2 cellular contexts compared by ENCODE assay signal in the genomic region with DNA sequence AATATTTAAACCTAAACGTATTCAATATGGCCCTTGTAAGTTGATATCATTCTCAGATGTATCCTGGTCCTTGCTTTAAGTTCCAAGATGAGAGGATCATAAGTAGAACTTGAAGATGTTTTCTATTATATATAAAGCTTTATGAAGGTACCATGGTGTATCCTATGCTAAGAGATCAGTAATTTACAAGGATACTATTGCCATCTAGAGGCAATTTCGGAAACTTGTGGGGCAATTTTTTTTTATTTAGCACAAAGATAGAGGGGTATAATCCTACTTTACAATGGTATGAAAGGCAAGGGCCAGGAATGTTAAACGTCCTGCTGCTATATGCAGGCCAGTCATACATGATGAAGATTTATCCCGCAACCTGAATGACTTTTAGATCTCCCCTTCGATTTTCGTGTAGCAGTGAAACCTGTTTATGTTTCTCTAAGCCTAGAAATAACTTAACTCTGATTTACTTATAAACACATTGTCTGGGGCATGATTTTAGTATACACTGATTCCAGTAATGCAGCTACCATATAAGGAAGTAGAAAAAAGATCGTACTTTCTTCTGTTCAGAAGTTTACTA.
TF ChIP-seq lines count a peak whose summit lies in the region.

No MANE protein-coding gene starts in this region.

TF ChIP-seq in endothelial cell of umbilical vein, 7 proteins besides CTCF, POLR2A, EP300 and RAD21:
- TF ChIP-seq MYC (IDR thresholded peaks at IDR 0.05; ENCODE audit: low read depth, low read length) (no peak), JUN (IDR thresholded peaks at IDR 0.05; ENCODE audit: borderline replicate concordance, insufficient read depth, insufficient read length, low read depth) (no peak), POLR2AphosphoS5 (IDR thresholded peaks at IDR 0.05; ENCODE audit: insufficient read depth, low read depth, low read length) (no peak), GATA2 (IDR thresholded peaks at IDR 0.05; ENCODE audit: insufficient read depth, insufficient read length, low read depth, low read length) (no peak), EZH2 (IDR thresholded peaks at IDR 0.05; ENCODE audit: borderline replicate concordance, low read depth, low read length, severe bottlenecking) (no peak), FOS (IDR thresholded peaks at IDR 0.05; ENCODE audit: borderline replicate concordance, insufficient read depth, low read length) (no peak)
- TF ChIP-seq, protein P1, sequence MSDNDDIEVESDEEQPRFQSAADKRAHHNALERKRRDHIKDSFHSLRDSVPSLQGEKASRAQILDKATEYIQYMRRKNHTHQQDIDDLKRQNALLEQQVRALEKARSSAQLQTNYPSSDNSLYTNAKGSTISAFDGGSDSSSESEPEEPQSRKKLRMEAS (IDR thresholded peaks at IDR 0.05; ENCODE audit: insufficient read depth, insufficient read length), result no peak

TF ChIP-seq in neural cell, 6 proteins besides CTCF, POLR2A, EP300 and RAD21:
- TF ChIP-seq SMC3 (conservative IDR thresholded peaks at IDR 0.05; ENCODE audit: poor library complexity) (peak; percentile 65), POLR2AphosphoS5 (IDR thresholded peaks at IDR 0.05) (no peak)
